1 cellular context compared by ENCODE assay signal in genomic region chr5:49530-49929, GRCh38. TPM values are rescaled to one million over a fixed set of nuclear protein-coding genes. Genes with fewer than 3 reads are reported as not detected.
"Had no signal": no experiment of that assay in that cellular context is flagged by ENCODE, and none has a peak within 500 bp of the region (broad histone marks: within the 10 kb centered on the region; RNA-seq: fewer than 3 reads in every experiment).

No MANE protein-coding gene starts in this region.

RNA-seq across cellular contexts. Expression of gene PLEKHG4B, which starts 42.4 kb away (rescaled TPM):
- total RNA-seq: HT-29 had no signal
